In the genomic region with DNA sequence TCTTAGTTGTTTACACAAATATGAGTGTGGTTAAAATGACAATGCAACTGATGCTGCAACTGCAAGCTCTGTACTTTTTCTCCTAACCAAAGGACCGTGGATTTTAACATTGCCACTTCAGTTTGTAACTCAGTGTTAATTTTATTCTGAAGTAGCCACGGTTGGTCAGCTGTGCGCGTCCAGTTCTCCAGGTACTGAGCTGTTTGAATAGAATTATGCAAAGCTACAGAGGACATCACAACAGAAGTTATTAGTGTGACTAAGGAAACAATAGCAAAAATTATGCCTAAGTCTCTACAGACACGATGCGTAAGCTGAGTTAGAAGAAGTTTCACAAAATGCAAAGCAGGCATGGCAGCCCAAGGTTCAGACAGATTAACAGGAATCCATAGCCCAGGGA, we compare ENCODE assay signal across 22 cellular contexts.
"Had no signal": no experiment of that assay in that cellular context is flagged by ENCODE, and none has a peak within 500 bp of the region (broad histone marks: within the 10 kb centered on the region; RNA-seq: fewer than 3 reads in every experiment).

No MANE protein-coding gene starts in this region.

- DNase-seq: dorsolateral prefrontal cortex; effector CD8-positive, alpha-beta T cell; foreskin fibroblast; gastrocnemius medialis; left colon; left ventricle myocardium superior; lower lobe of right lung; naive thymus-derived CD8-positive, alpha-beta T cell; nephron progenitor cell; occipital lobe; pancreas; sigmoid colon; stimulated activated CD4-positive, alpha-beta T cell treated with anti-CD3 and anti-CD28 coated beads, Interleukin-2, amount 100 ng/mL, for 24 hours; stimulated activated CD4-positive, alpha-beta T cell treated with anti-CD3 and anti-CD28 coated beads, Interleukin-4, amount 100 ng/mL, for 24 hours; stimulated activated naive CD4-positive, alpha-beta T cell treated with Interleukin-2 at 50 U/mL for 16 hours; stomach; tibial artery had no signal

- H3K9me3 ChIP-seq: gastrocnemius medialis, lower lobe of right lung, pancreas, right atrium auricular region, sigmoid colon, stomach, tibial artery had no signal

- H3K4me3 ChIP-seq: dorsolateral prefrontal cortex, gastrocnemius medialis, hepatocyte, lower lobe of right lung, pancreas, right atrium auricular region, sigmoid colon, stomach, tibial artery had no signal

- H3K4me1 ChIP-seq: right atrium auricular region had no signal

- H3K4me2 ChIP-seq: hepatocyte had no signal

- H3K27ac ChIP-seq: epithelial cell of prostate, gastrocnemius medialis, hepatocyte, lower lobe of right lung, pancreas, right atrium auricular region, sigmoid colon, stomach, tibial artery had no signal

- H2AFZ ChIP-seq: hepatocyte had no signal

- ATAC-seq: esophagus mucosa; gastrocnemius medialis; left colon; left ventricle myocardium superior; lower lobe of right lung; naive thymus-derived CD8-positive, alpha-beta T cell; pancreas; stimulated activated effector memory CD8-positive, alpha-beta T cell treated with anti-CD3 and anti-CD28 coated beads, Interleukin-12 subunit alpha, Interleukin-12 subunit beta, amount 100 ng/mL, for 72 hours had no signal

- H3K36me3 ChIP-seq: gastrocnemius medialis, lower lobe of right lung, pancreas, right atrium auricular region, sigmoid colon, stomach, tibial artery had no signal

- H3K27me3 ChIP-seq: dorsolateral prefrontal cortex, gastrocnemius medialis, hepatocyte, pancreas, right atrium auricular region, sigmoid colon, stomach, tibial artery had no signal
